8 cellular contexts compared by ENCODE assay signal in genomic region chr7:111486472-111487142, GRCh38.
DNase-seq lines count a peak whose midpoint lies in the region; ATAC-seq and TF ChIP-seq lines count a peak whose summit lies in the region.

No MANE protein-coding gene starts in this region.

- intact Hi-C loops in lower lobe of right lung (cut with DNase I) = no loop called here

- H3K27me3 Mint-ChIP-seq in CD4-positive, CD25-positive, alpha-beta regulatory T cell = no peaks in the 10 kb centered on the region
- no peaks in the 10 kb centered on the region for H3K27me3 Mint-ChIP-seq in chondrocyte (ENCODE audit: low read depth)
- H3K27me3 Mint-ChIP-seq in stimulated activated naive B cell treated with anti-CD40 and anti-IgM and Interleukin-4, amounts not matched to agents 10 μg/mL and 1 μg/mL and 100 μg/mL, for 72 hours = no peaks in the 10 kb centered on the region

- no peak overlapping the region for H3K4me3 Mint-ChIP-seq in CD4-positive, CD25-positive, alpha-beta regulatory T cell
- no peak overlapping the region for H3K4me3 Mint-ChIP-seq in chondrocyte (ENCODE audit: unreplicated experiment)
- H3K4me3 Mint-ChIP-seq in stimulated activated naive B cell treated with anti-CD40 and anti-IgM and Interleukin-4, amounts not matched to agents 10 μg/mL and 1 μg/mL and 100 μg/mL, for 72 hours = no peak overlapping the region

- no peaks in the 10 kb centered on the region for H3K27me3 ChIP-seq in CD4-positive, CD25-positive, alpha-beta regulatory T cell (ENCODE audit: control insufficient read depth, insufficient read depth, low read length)
- no peaks in the 10 kb centered on the region for H3K27me3 ChIP-seq in lower lobe of right lung (ENCODE audit: low read depth)

- no peaks in the 10 kb centered on the region for H3K9me3 Mint-ChIP-seq in CD4-positive, CD25-positive, alpha-beta regulatory T cell
- peaks cover 2% of the 10 kb centered on the region for H3K9me3 Mint-ChIP-seq in chondrocyte (ENCODE audit: low read depth)
- H3K9me3 Mint-ChIP-seq in stimulated activated naive B cell treated with anti-CD40 and anti-IgM and Interleukin-4, amounts not matched to agents 10 μg/mL and 1 μg/mL and 100 μg/mL, for 72 hours = no peaks in the 10 kb centered on the region

- peaks cover 10% of the 10 kb centered on the region for H3K36me3 Mint-ChIP-seq in CD4-positive, CD25-positive, alpha-beta regulatory T cell
- H3K36me3 Mint-ChIP-seq in chondrocyte (ENCODE audit: low read depth) = peaks cover 2% of the 10 kb centered on the region
- peaks cover 9 to 17% of the 10 kb centered on the region in 2 donors for H3K36me3 Mint-ChIP-seq in stimulated activated naive B cell treated with anti-CD40 and anti-IgM and Interleukin-4, amounts not matched to agents 10 μg/mL and 1 μg/mL and 100 μg/mL, for 72 hours

- peak in 2 of 3 donors; percentile 16 to 46 for DNase-seq in CD4-positive, CD25-positive, alpha-beta regulatory T cell
- DNase-seq in HPDE6-E6E7 (ENCODE audit: extremely low spot score) (peak; percentile 6), NCI-H82 treated with DMSO at 0.1 percent for 48 hours (lab: John Stamatoyannopoulos, UW; ENCODE audit: unreplicated experiment) (peak; percentile 60), chondrocyte (ENCODE audit: low spot score) (no peak), lower lobe of right lung (no peak)
- DNase-seq in stimulated activated naive B cell treated with anti-CD40 and anti-IgM and Interleukin-4, amounts not matched to agents 10 μg/mL and 1 μg/mL and 100 μg/mL, for 72 hours = no peak
- no peak for DNase-seq in activated naive CD4-positive, alpha-beta T cell (lab: John Stamatoyannopoulos, UW)

- TF ChIP-seq CTCF in chondrocyte (IDR thresholded peaks at IDR 0.05) = peak; percentile 98
- peak; percentile 76 for TF ChIP-seq CTCF in lower lobe of right lung (IDR thresholded peaks at IDR 0.05)

- no peak overlapping the region for H3K27ac ChIP-seq in CD4-positive, CD25-positive, alpha-beta regulatory T cell (ENCODE audit: insufficient read depth, low read length, poor library complexity, severe bottlenecking)
- H3K27ac ChIP-seq in lower lobe of right lung = no peak overlapping the region

- no peaks in the 10 kb centered on the region for H3K4me1 ChIP-seq in CD4-positive, CD25-positive, alpha-beta regulatory T cell (ENCODE audit: control insufficient read depth, insufficient read depth, low read length, poor library complexity, severe bottlenecking)
- no peaks in the 10 kb centered on the region for H3K4me1 ChIP-seq in lower lobe of right lung

- ATAC-seq in CD4-positive, CD25-positive, alpha-beta regulatory T cell (ENCODE audit: low read depth in 2 of 2) = no peak
- ATAC-seq in GM18861 (IDR thresholded peaks at IDR 0.05; ENCODE audit: unreplicated experiment) (peak; percentile 78), lower lobe of right lung (peak; percentile 42 to 73)
- ATAC-seq in stimulated activated naive B cell treated with anti-CD40 and anti-IgM and Interleukin-4, amounts not matched to agents 10 μg/mL and 1 μg/mL and 100 μg/mL, for 72 hours (replicated peaks) = no peak

- H3K27ac Mint-ChIP-seq in CD4-positive, CD25-positive, alpha-beta regulatory T cell = no peak overlapping the region
- H3K27ac Mint-ChIP-seq in chondrocyte (ENCODE audit: unreplicated experiment) = no peak overlapping the region
- no peak overlapping the region for H3K27ac Mint-ChIP-seq in stimulated activated naive B cell treated with anti-CD40 and anti-IgM and Interleukin-4, amounts not matched to agents 10 μg/mL and 1 μg/mL and 100 μg/mL, for 72 hours

- no peaks in the 10 kb centered on the region for H3K36me3 ChIP-seq in CD4-positive, CD25-positive, alpha-beta regulatory T cell (ENCODE audit: control insufficient read depth, insufficient read depth, low read length)
- no peaks in the 10 kb centered on the region for H3K36me3 ChIP-seq in lower lobe of right lung

- peaks cover 0 to 2% (median 0%) of the 10 kb centered on the region in 4 donors for H3K4me1 Mint-ChIP-seq in CD4-positive, CD25-positive, alpha-beta regulatory T cell
- H3K4me1 Mint-ChIP-seq in chondrocyte (ENCODE audit: low read depth) = peaks cover 9% of the 10 kb centered on the region
- peaks cover 2 to 10% of the 10 kb centered on the region in 2 donors for H3K4me1 Mint-ChIP-seq in stimulated activated naive B cell treated with anti-CD40 and anti-IgM and Interleukin-4, amounts not matched to agents 10 μg/mL and 1 μg/mL and 100 μg/mL, for 72 hours

- H3K4me3 ChIP-seq in CD4-positive, CD25-positive, alpha-beta regulatory T cell (ENCODE audit: low read depth, low read length) = no peak overlapping the region
- H3K4me3 ChIP-seq in lower lobe of right lung = no peak overlapping the region

- H3K9me3 ChIP-seq in CD4-positive, CD25-positive, alpha-beta regulatory T cell (ENCODE audit: control insufficient read depth in 2 of 2, low read length in 2 of 2) = no peaks in the 10 kb centered on the region
- no peaks in the 10 kb centered on the region for H3K9me3 ChIP-seq in lower lobe of right lung

Comparison
In these comparisons a context has a peak if more than half of its experiments do, and no peak if none do; other contexts are left out.
1. ATAC-seq: peak in GM18861 (single experiment) and lower lobe of right lung (2 of 2); none in CD4-positive, CD25-positive, alpha-beta regulatory T cell (0 of 2) and stimulated activated naive B cell treated with anti-CD40 and anti-IgM and Interleukin-4, amounts not matched to agents 10 μg/mL and 1 μg/mL and 100 μg/mL, for 72 hours (0 of 2).
2. DNase-seq: peak in CD4-positive, CD25-positive, alpha-beta regulatory T cell (2 of 3), HPDE6-E6E7 (single experiment) and NCI-H82 treated with DMSO at 0.1 percent for 48 hours (single experiment); none in chondrocyte (single experiment), lower lobe of right lung (single experiment), stimulated activated naive B cell treated with anti-CD40 and anti-IgM and Interleukin-4, amounts not matched to agents 10 μg/mL and 1 μg/mL and 100 μg/mL, for 72 hours (single experiment) and activated naive CD4-positive, alpha-beta T cell (0 of 4).